1 cellular context compared by ENCODE assay signal in the genomic region with DNA sequence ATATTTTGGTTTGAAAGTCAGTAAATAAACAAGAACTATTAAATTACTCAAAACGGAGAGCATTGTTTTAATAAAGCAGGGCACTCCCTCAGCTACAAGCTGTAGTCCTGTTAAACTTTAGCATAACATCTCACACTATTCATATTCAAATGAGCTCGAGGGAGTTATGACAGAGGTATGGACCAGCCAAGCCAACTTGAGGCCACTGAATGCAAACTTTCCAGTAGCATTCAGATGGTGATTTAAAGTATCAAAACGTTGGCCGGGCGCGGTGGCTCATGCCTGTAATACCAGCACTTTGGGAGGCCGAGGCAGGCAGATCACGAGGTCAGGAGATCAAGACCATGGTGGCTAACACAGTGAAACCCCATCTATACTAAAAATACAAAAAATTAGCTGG.
TF ChIP-seq lines count a peak whose summit lies in the region.

No MANE protein-coding gene starts in this region.

TF ChIP-seq in WTC11, 78 proteins besides CTCF, POLR2A, EP300 and RAD21 (continued from another document):
- TF ChIP-seq, protein P1, sequence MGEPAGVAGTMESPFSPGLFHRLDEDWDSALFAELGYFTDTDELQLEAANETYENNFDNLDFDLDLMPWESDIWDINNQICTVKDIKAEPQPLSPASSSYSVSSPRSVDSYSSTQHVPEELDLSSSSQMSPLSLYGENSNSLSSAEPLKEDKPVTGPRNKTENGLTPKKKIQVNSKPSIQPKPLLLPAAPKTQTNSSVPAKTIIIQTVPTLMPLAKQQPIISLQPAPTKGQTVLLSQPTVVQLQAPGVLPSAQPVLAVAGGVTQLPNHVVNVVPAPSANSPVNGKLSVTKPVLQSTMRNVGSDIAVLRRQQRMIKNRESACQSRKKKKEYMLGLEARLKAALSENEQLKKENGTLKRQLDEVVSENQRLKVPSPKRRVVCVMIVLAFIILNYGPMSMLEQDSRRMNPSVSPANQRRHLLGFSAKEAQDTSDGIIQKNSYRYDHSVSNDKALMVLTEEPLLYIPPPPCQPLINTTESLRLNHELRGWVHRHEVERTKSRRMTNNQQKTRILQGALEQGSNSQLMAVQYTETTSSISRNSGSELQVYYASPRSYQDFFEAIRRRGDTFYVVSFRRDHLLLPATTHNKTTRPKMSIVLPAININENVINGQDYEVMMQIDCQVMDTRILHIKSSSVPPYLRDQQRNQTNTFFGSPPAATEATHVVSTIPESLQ (CRISPR knock-in tag; IDR thresholded peaks at IDR 0.05), result no peak
- TF ChIP-seq JAZF1 (CRISPR knock-in tag; IDR thresholded peaks at IDR 0.05) (no peak), NR3C1 (CRISPR knock-in tag; conservative IDR thresholded peaks at IDR 0.05; ENCODE audit: low read depth) (no peak), E2F4 (CRISPR knock-in tag; IDR thresholded peaks at IDR 0.05; ENCODE audit: borderline replicate concordance, low read depth) (no peak), PREB (CRISPR knock-in tag; IDR thresholded peaks at IDR 0.05; ENCODE audit: borderline replicate concordance) (no peak)
- TF ChIP-seq, protein P2, sequence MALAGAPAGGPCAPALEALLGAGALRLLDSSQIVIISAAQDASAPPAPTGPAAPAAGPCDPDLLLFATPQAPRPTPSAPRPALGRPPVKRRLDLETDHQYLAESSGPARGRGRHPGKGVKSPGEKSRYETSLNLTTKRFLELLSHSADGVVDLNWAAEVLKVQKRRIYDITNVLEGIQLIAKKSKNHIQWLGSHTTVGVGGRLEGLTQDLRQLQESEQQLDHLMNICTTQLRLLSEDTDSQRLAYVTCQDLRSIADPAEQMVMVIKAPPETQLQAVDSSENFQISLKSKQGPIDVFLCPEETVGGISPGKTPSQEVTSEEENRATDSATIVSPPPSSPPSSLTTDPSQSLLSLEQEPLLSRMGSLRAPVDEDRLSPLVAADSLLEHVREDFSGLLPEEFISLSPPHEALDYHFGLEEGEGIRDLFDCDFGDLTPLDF (CRISPR knock-in tag; IDR thresholded peaks at IDR 0.05), result no peak
- TF ChIP-seq, protein P3, sequence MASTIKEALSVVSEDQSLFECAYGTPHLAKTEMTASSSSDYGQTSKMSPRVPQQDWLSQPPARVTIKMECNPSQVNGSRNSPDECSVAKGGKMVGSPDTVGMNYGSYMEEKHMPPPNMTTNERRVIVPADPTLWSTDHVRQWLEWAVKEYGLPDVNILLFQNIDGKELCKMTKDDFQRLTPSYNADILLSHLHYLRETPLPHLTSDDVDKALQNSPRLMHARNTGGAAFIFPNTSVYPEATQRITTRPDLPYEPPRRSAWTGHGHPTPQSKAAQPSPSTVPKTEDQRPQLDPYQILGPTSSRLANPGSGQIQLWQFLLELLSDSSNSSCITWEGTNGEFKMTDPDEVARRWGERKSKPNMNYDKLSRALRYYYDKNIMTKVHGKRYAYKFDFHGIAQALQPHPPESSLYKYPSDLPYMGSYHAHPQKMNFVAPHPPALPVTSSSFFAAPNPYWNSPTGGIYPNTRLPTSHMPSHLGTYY (CRISPR knock-in tag; IDR thresholded peaks at IDR 0.05), result no peak
